Comparison of ENCODE assay signal across 9 cellular contexts in genomic region chr11:44977493-44977984, GRCh38. TPM values are rescaled to one million over a fixed set of nuclear protein-coding genes. Genes with fewer than 3 reads are reported as not detected.
A peak's percentile ranks its signal among the peaks of the same experiment; 100 is the strongest.
DNase-seq lines count a peak whose midpoint lies in the region; TF ChIP-seq lines count a peak whose summit lies in the region.
"Had no signal": no experiment of that assay in that cellular context is flagged by ENCODE, and none has a peak within 500 bp of the region (broad histone marks: within the 10 kb centered on the region; RNA-seq: fewer than 3 reads in every experiment).

No MANE protein-coding gene starts in this region.

- DNase-seq in NOMO-1 treated with DMSO at 0.1 percent for 48 hours (lab: John Stamatoyannopoulos, UW; ENCODE audit: unreplicated experiment): peak; percentile 23
- DNase-seq in NOMO-1 treated with dmso at 0.1 percent for 144 hours (lab: John Stamatoyannopoulos, UW; ENCODE audit: unreplicated experiment): no peak
- peak; percentile 15 for DNase-seq in NCI-H526 treated with DMSO at 0.1 percent for 48 hours (lab: John Stamatoyannopoulos, UW)
- peak; percentile 34 for DNase-seq in endothelial cell (ENCODE audit: low spot score)
- DNase-seq in progenitor cell of endocrine pancreas (ENCODE audit: low spot score, unreplicated experiment): no peak
- DNase-seq in stimulated activated CD4-positive, alpha-beta T cell treated with anti-CD3 and anti-CD28 coated beads, Interleukin-4, amount 100 ng/mL, for 24 hours: no peak
- DNase-seq in HAP-1 (ENCODE audit: low spot score in 2 of 2): no peak
- no peak for DNase-seq in dedifferentiated amniotic fluid mesenchymal stem cell (ENCODE audit: extremely low spot score)

- H3K27me3 Mint-ChIP-seq in endothelial cell (ENCODE audit: unreplicated experiment) (peaks cover 13% of the 10 kb centered on the region), progenitor cell of endocrine pancreas (peaks cover 2% of the 10 kb centered on the region)
- H3K27me3 Mint-ChIP-seq: stimulated activated naive CD8-positive, alpha-beta T cell treated with anti-CD3 and anti-CD28 coated beads, Interleukin-15, Interleukin-2, amounts not matched to agents 100 ng/mL and 50 ng/mL, for 24 hours had no signal

- peaks cover 42% of the 10 kb centered on the region for H3K4me1 Mint-ChIP-seq in endothelial cell (ENCODE audit: unreplicated experiment)
- H3K4me1 Mint-ChIP-seq in progenitor cell of endocrine pancreas (ENCODE audit: low read depth): peaks cover 4% of the 10 kb centered on the region

- no peaks in the 10 kb centered on the region for H3K27me3 ChIP-seq in HAP-1 (ENCODE audit: low read depth)

- no peaks in the 10 kb centered on the region for H3K36me3 ChIP-seq in HAP-1 (replicated peaks)

- H3K4me3 Mint-ChIP-seq in endothelial cell (ENCODE audit: unreplicated experiment) (peak overlapping the region; percentile 22), progenitor cell of endocrine pancreas (ENCODE audit: low read depth) (no peak overlapping the region)
- H3K4me3 Mint-ChIP-seq: stimulated activated naive CD8-positive, alpha-beta T cell treated with anti-CD3 and anti-CD28 coated beads, Interleukin-15, Interleukin-2, amounts not matched to agents 100 ng/mL and 50 ng/mL, for 24 hours had no signal

- H3K4me3 ChIP-seq in HAP-1: no peak overlapping the region

- no peak for TF ChIP-seq CTCF in endothelial cell (IDR thresholded peaks at IDR 0.05; ENCODE audit: unreplicated experiment)
- peak; percentile 36 for TF ChIP-seq CTCF in progenitor cell of endocrine pancreas (IDR thresholded peaks at IDR 0.05; ENCODE audit: unreplicated experiment)

- H3K36me3 Mint-ChIP-seq in endothelial cell (ENCODE audit: low read depth, unreplicated experiment): peaks cover 5% of the 10 kb centered on the region
- no peaks in the 10 kb centered on the region for H3K36me3 Mint-ChIP-seq in progenitor cell of endocrine pancreas (ENCODE audit: insufficient read depth)

- in situ Hi-C loops in HAP-1 (cut with MboI; ENCODE audit: low sequenced_read_pairs): no loop called here

- H3K4me1 ChIP-seq in HAP-1: no peaks in the 10 kb centered on the region

- no peaks in the 10 kb centered on the region for H3K9me3 Mint-ChIP-seq in endothelial cell (ENCODE audit: unreplicated experiment)
- H3K9me3 Mint-ChIP-seq in progenitor cell of endocrine pancreas (ENCODE audit: low read depth): no peaks in the 10 kb centered on the region
- H3K9me3 Mint-ChIP-seq: stimulated activated naive CD8-positive, alpha-beta T cell treated with anti-CD3 and anti-CD28 coated beads, Interleukin-15, Interleukin-2, amounts not matched to agents 100 ng/mL and 50 ng/mL, for 24 hours had no signal

- H3K9me3 ChIP-seq in HAP-1: no peaks in the 10 kb centered on the region

- no peak overlapping the region for H3K27ac Mint-ChIP-seq in endothelial cell (ENCODE audit: unreplicated experiment)
- peak overlapping the region; percentile 10 for H3K27ac Mint-ChIP-seq in progenitor cell of endocrine pancreas
- H3K27ac Mint-ChIP-seq: stimulated activated naive CD8-positive, alpha-beta T cell treated with anti-CD3 and anti-CD28 coated beads, Interleukin-15, Interleukin-2, amounts not matched to agents 100 ng/mL and 50 ng/mL, for 24 hours had no signal

RNA-seq across cellular contexts. Expression of gene TP53I11, which starts 26.9 kb away (rescaled TPM):
- total RNA-seq in endothelial cell (ENCODE audit: unreplicated experiment) (149 TPM), progenitor cell of endocrine pancreas (71.8 and 82.8 TPM in 2 replicates)

Comparison
In these comparisons a context has a peak if more than half of its experiments do, and no peak if none do; other contexts are left out.
1. DNase-seq: peak in NOMO-1 treated with DMSO at 0.1 percent for 48 hours (single experiment), NCI-H526 treated with DMSO at 0.1 percent for 48 hours (single experiment) and endothelial cell (single experiment); none in NOMO-1 treated with dmso at 0.1 percent for 144 hours (single experiment), progenitor cell of endocrine pancreas (single experiment), stimulated activated CD4-positive, alpha-beta T cell treated with anti-CD3 and anti-CD28 coated beads, Interleukin-4, amount 100 ng/mL, for 24 hours (single experiment), HAP-1 (0 of 2) and dedifferentiated amniotic fluid mesenchymal stem cell (single experiment).